28 cellular contexts compared by ENCODE assay signal in the genomic region with DNA sequence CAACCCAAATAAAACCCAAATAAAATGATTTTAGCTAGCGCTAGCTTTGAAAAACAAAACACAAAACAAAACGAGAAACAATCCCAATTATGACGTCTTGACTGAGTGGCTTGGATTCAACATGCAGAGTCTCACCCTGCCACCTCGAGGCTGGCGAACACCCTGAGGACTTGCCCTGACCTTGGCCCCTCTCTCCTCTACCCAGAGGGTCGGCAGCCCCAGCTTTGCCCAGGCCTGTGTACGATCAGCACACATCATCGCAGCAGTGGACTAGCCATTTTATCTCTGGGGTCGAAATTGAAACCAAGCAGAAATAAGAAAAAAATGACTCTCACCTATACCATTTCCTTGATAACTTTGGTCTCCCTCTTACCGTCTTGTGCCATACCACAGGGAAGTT. TPM values are rescaled to one million over a fixed set of nuclear protein-coding genes. Genes with fewer than 3 reads are reported as not detected.
DNase-seq lines count a peak whose midpoint lies in the region; ATAC-seq, FAIRE-seq and TF ChIP-seq lines count a peak whose summit lies in the region.
"Had no signal": no experiment of that assay in that cellular context is flagged by ENCODE, and none has a peak within 500 bp of the region (broad histone marks: within the 10 kb centered on the region; RNA-seq: fewer than 3 reads in every experiment).

No MANE protein-coding gene starts in this region.

- peaks cover 44% of the 10 kb centered on the region for H3K4me1 Mint-ChIP-seq in activated naive CD8-positive, alpha-beta T cell (ENCODE audit: low read depth)
- peaks cover 61% of the 10 kb centered on the region for H3K4me1 Mint-ChIP-seq in activated naive CD8-positive, alpha-beta T cell treated with anti-CD3 and anti-CD28 coated beads, Interleukin-2, amount 50 U/mL, for 24 hours
- H3K4me1 Mint-ChIP-seq in astrocyte (ENCODE audit: low read depth, unreplicated experiment): peaks cover 9% of the 10 kb centered on the region
- H3K4me1 Mint-ChIP-seq in osteocyte (ENCODE audit: unreplicated experiment): peaks cover 17% of the 10 kb centered on the region
- peaks cover 30% of the 10 kb centered on the region for H3K4me1 Mint-ChIP-seq in stimulated activated memory B cell treated with anti-CD40 and anti-IgM and Interleukin-4, amounts not matched to agents 10 μg/mL and 1 μg/mL and 100 μg/mL, for 72 hours

- no peaks in the 10 kb centered on the region for H3K27me3 ChIP-seq in astrocyte (ENCODE audit: insufficient read depth, low read length)
- H3K27me3 ChIP-seq: BE2C, body of pancreas, dorsolateral prefrontal cortex, pancreas, spleen had no signal

- TF ChIP-seq CTCF in HEK293 (tag by site-specific recombination; IDR thresholded peaks at IDR 0.05): no peak
- TF ChIP-seq CTCF in astrocyte (IDR thresholded peaks at IDR 0.05; ENCODE audit: insufficient read depth, low read depth, low read length): no peak
- no peak for TF ChIP-seq CTCF in osteocyte (IDR thresholded peaks at IDR 0.05)

- no peak for ATAC-seq in activated naive CD8-positive, alpha-beta T cell treated with anti-CD3 and anti-CD28 coated beads, Interleukin-2, amount 50 U/mL, for 24 hours
- ATAC-seq in HG03045 (IDR thresholded peaks at IDR 0.05; ENCODE audit: unreplicated experiment): no peak
- ATAC-seq in stimulated activated memory B cell treated with anti-CD40 and anti-IgM and Interleukin-4, amounts not matched to agents 10 μg/mL and 1 μg/mL and 100 μg/mL, for 72 hours: no peak
- ATAC-seq: body of pancreas, pancreas, right cardiac atrium, SK-N-SH treated with all-trans-retinoic acid at 6 μM for 48 hours had no signal

- no peak overlapping the region for H3K9ac ChIP-seq in astrocyte (ENCODE audit: low read length)

- H3K9me3 ChIP-seq in HEK293 (ENCODE audit: control insufficient read depth, insufficient read depth, low read depth, low read length) (no peaks in the 10 kb centered on the region), astrocyte (ENCODE audit: insufficient read depth, low read depth, low read length) (no peaks in the 10 kb centered on the region)
- H3K9me3 ChIP-seq: BE2C, body of pancreas, HAP-1, pancreas, spleen had no signal

- H3K27me3 Mint-ChIP-seq in activated naive CD8-positive, alpha-beta T cell: no peaks in the 10 kb centered on the region
- no peaks in the 10 kb centered on the region for H3K27me3 Mint-ChIP-seq in activated naive CD8-positive, alpha-beta T cell treated with anti-CD3 and anti-CD28 coated beads, Interleukin-2, amount 50 U/mL, for 24 hours
- no peaks in the 10 kb centered on the region for H3K27me3 Mint-ChIP-seq in astrocyte (ENCODE audit: low read depth, unreplicated experiment)
- no peaks in the 10 kb centered on the region for H3K27me3 Mint-ChIP-seq in osteocyte (ENCODE audit: unreplicated experiment)
- no peaks in the 10 kb centered on the region for H3K27me3 Mint-ChIP-seq in stimulated activated memory B cell treated with anti-CD40 and anti-IgM and Interleukin-4, amounts not matched to agents 10 μg/mL and 1 μg/mL and 100 μg/mL, for 72 hours
- H3K27me3 Mint-ChIP-seq: naive B cell had no signal

- no peak overlapping the region for H3K4me2 ChIP-seq in astrocyte (ENCODE audit: low read length)

- H3K9me3 Mint-ChIP-seq in activated naive CD8-positive, alpha-beta T cell (ENCODE audit: low read depth): no peaks in the 10 kb centered on the region
- no peaks in the 10 kb centered on the region for H3K9me3 Mint-ChIP-seq in activated naive CD8-positive, alpha-beta T cell treated with anti-CD3 and anti-CD28 coated beads, Interleukin-2, amount 50 U/mL, for 24 hours
- H3K9me3 Mint-ChIP-seq in astrocyte (ENCODE audit: unreplicated experiment): no peaks in the 10 kb centered on the region
- H3K9me3 Mint-ChIP-seq in osteocyte (ENCODE audit: unreplicated experiment): no peaks in the 10 kb centered on the region
- no peaks in the 10 kb centered on the region for H3K9me3 Mint-ChIP-seq in stimulated activated memory B cell treated with anti-CD40 and anti-IgM and Interleukin-4, amounts not matched to agents 10 μg/mL and 1 μg/mL and 100 μg/mL, for 72 hours
- H3K9me3 Mint-ChIP-seq: mesothelial cell of epicardium, naive B cell had no signal

- H3K36me3 ChIP-seq in HEK293 (ENCODE audit: control insufficient read depth in 2 of 2, insufficient read depth in 1 of 2, low read length in 2 of 2) (peaks cover 71 to 82% of the 10 kb centered on the region in 2 experiments), astrocyte (ENCODE audit: insufficient read depth, low read length) (peaks cover 60% of the 10 kb centered on the region)

- H2AFZ ChIP-seq in astrocyte (ENCODE audit: low read depth, low read length): no peak overlapping the region

- peak overlapping the region; percentile 47 for H3K27ac Mint-ChIP-seq in activated naive CD8-positive, alpha-beta T cell
- no peak overlapping the region for H3K27ac Mint-ChIP-seq in activated naive CD8-positive, alpha-beta T cell treated with anti-CD3 and anti-CD28 coated beads, Interleukin-2, amount 50 U/mL, for 24 hours
- no peak overlapping the region for H3K27ac Mint-ChIP-seq in astrocyte (ENCODE audit: unreplicated experiment)
- peak overlapping the region; percentile 13 for H3K27ac Mint-ChIP-seq in osteocyte (ENCODE audit: unreplicated experiment)
- no peak overlapping the region for H3K27ac Mint-ChIP-seq in stimulated activated memory B cell treated with anti-CD40 and anti-IgM and Interleukin-4, amounts not matched to agents 10 μg/mL and 1 μg/mL and 100 μg/mL, for 72 hours
- H3K27ac Mint-ChIP-seq: mesothelial cell of epicardium had no signal

- peaks cover 10% of the 10 kb centered on the region for H3K36me3 Mint-ChIP-seq in activated naive CD8-positive, alpha-beta T cell
- H3K36me3 Mint-ChIP-seq in activated naive CD8-positive, alpha-beta T cell treated with anti-CD3 and anti-CD28 coated beads, Interleukin-2, amount 50 U/mL, for 24 hours (ENCODE audit: low read depth): peaks cover 78% of the 10 kb centered on the region
- peaks cover 19% of the 10 kb centered on the region for H3K36me3 Mint-ChIP-seq in astrocyte (ENCODE audit: low read depth, unreplicated experiment)
- H3K36me3 Mint-ChIP-seq in osteocyte (ENCODE audit: unreplicated experiment): peaks cover 44% of the 10 kb centered on the region
- peaks cover 57% of the 10 kb centered on the region for H3K36me3 Mint-ChIP-seq in stimulated activated memory B cell treated with anti-CD40 and anti-IgM and Interleukin-4, amounts not matched to agents 10 μg/mL and 1 μg/mL and 100 μg/mL, for 72 hours

- CTCF ChIA-PET in HEK293 (lab: Yijun Ruan, JAX): interaction anchor here (8.7 kb wide), 1 partner anchor 7 kb away, joined by 68 read pairs; the partner anchor contains the start of gene MXRA7

- H3K79me2 ChIP-seq in astrocyte (ENCODE audit: insufficient read depth, low read length): peaks cover 67% of the 10 kb centered on the region

- peaks cover 10% of the 10 kb centered on the region for H3K4me1 ChIP-seq in HEK293 (ENCODE audit: control insufficient read depth, insufficient read depth, low read length)
- peaks cover 22% of the 10 kb centered on the region for H3K4me1 ChIP-seq in astrocyte (ENCODE audit: insufficient read depth, low read length)
- H3K4me1 ChIP-seq: HAP-1 had no signal

- no peak for FAIRE-seq in astrocyte (lab: Jason Lieb, UNC)
- FAIRE-seq: pancreas had no signal

- 0 out of 2 replicates have a peak overlapping the region, but pooled peaks have one; percentile 11 for H3K27ac ChIP-seq in HEK293 (ENCODE audit: extremely low read depth, low read depth, low read length)
- no peak overlapping the region for H3K27ac ChIP-seq in astrocyte (ENCODE audit: low read depth, low read length)
- H3K27ac ChIP-seq: body of pancreas, pancreas had no signal

- H3K4me3 Mint-ChIP-seq in activated naive CD8-positive, alpha-beta T cell: peak overlapping the region; percentile 2
- H3K4me3 Mint-ChIP-seq in activated naive CD8-positive, alpha-beta T cell treated with anti-CD3 and anti-CD28 coated beads, Interleukin-2, amount 50 U/mL, for 24 hours: no peak overlapping the region
- H3K4me3 Mint-ChIP-seq in astrocyte (ENCODE audit: unreplicated experiment) (peak overlapping the region; percentile 46), osteocyte (ENCODE audit: unreplicated experiment) (no peak overlapping the region)
- no peak overlapping the region for H3K4me3 Mint-ChIP-seq in stimulated activated memory B cell treated with anti-CD40 and anti-IgM and Interleukin-4, amounts not matched to agents 10 μg/mL and 1 μg/mL and 100 μg/mL, for 72 hours
- H3K4me3 Mint-ChIP-seq: mesothelial cell of epicardium had no signal

- POLR2A ChIA-PET in HEK293 (lab: Yijun Ruan, JAX): interaction anchor here (0.5 to 0.7 kb wide), 2 partner anchors 13 to 24 kb away, joined by 3 read pairs; no protein-coding TSS in a partner anchor

- DNase-seq in activated naive CD8-positive, alpha-beta T cell treated with anti-CD3 and anti-CD28 coated beads, Interleukin-2, amount 50 U/mL, for 24 hours: no peak
- DNase-seq in astrocyte (ENCODE audit: low read depth): no peak
- no peak for DNase-seq in osteocyte (ENCODE audit: extremely low spot score, unreplicated experiment)
- DNase-seq in NCI-H2029 treated with DMSO at 0.1 percent for 48 hours (lab: John Stamatoyannopoulos, UW): no peak
- DNase-seq: ACHN, BE2C, body of pancreas, cerebellar nuclear complex, DMS79, dorsolateral prefrontal cortex, islet precursor cell, KBM-7, naive B cell, NCI-H1436 treated with DMSO at 0.1 percent for 48 hours, NCI-H446 treated with DMSO at 0.1 percent for 48 hours, NCI-H82, OCI-M1, pancreas, right cardiac atrium, T-helper 2 cell had no signal

- H4K20me1 ChIP-seq in astrocyte (ENCODE audit: insufficient read depth, low read length): peaks cover 66% of the 10 kb centered on the region

- H3K4me3 ChIP-seq in HEK293 (ENCODE audit: low read depth, low read length): no peak overlapping the region
- no peak overlapping the region for H3K4me3 ChIP-seq in astrocyte (ENCODE audit: insufficient read depth, low read depth, low read length)
- H3K4me3 ChIP-seq: body of pancreas, HAP-1, pancreas, spleen had no signal

TF ChIP-seq in HEK293, 187 proteins besides CTCF, POLR2A, EP300 and RAD21 (continues in another document):
- TF ChIP-seq YY2 (tag by site-specific recombination; IDR thresholded peaks at IDR 0.05): no peak
- TF ChIP-seq OSR2 (tag by site-specific recombination; IDR thresholded peaks at IDR 0.05): no peak

RNA-seq across cellular contexts. Expression of gene JMJD6, which starts 4.9 kb away (rescaled TPM):
- total RNA-seq in astrocyte (45.5 and 47.2 TPM in 2 replicates), osteocyte (16.8 and 22.7 TPM in 2 replicates)

RNA-seq across cellular contexts. Expression of gene METTL23, which starts 5.2 kb away (rescaled TPM):
- 24.3 and 26.0 TPM in 2 replicates for total RNA-seq in astrocyte
- total RNA-seq in osteocyte: 35.7 and 36.3 TPM in 2 replicates

RNA-seq across cellular contexts. Expression of gene MXRA7, which starts 10.7 kb away (rescaled TPM):
- total RNA-seq in astrocyte (177 and 179 TPM in 2 replicates), osteocyte (183 and 187 TPM in 2 replicates)

RNA-seq across cellular contexts. Expression of gene SRSF2, which starts 15.7 kb away (rescaled TPM):
- total RNA-seq in astrocyte: 143 and 176 TPM in 2 replicates
- total RNA-seq in osteocyte: 137 and 145 TPM in 2 replicates

RNA-seq across cellular contexts. Expression of gene MFSD11, which starts 16.5 kb away (rescaled TPM):
- total RNA-seq in astrocyte (20.1 and 20.9 TPM in 2 replicates), osteocyte (33.0 and 34.7 TPM in 2 replicates)

Comparison
In these comparisons a context has a peak if more than half of its experiments do, and no peak if none do; other contexts are left out.
1. H3K27ac Mint-ChIP-seq: peak in activated naive CD8-positive, alpha-beta T cell (single experiment) and osteocyte (single experiment); none in activated naive CD8-positive, alpha-beta T cell treated with anti-CD3 and anti-CD28 coated beads, Interleukin-2, amount 50 U/mL, for 24 hours (single experiment), astrocyte (single experiment) and stimulated activated memory B cell treated with anti-CD40 and anti-IgM and Interleukin-4, amounts not matched to agents 10 μg/mL and 1 μg/mL and 100 μg/mL, for 72 hours (single experiment).
2. H3K4me3 Mint-ChIP-seq: peak in activated naive CD8-positive, alpha-beta T cell (single experiment) and astrocyte (single experiment); none in activated naive CD8-positive, alpha-beta T cell treated with anti-CD3 and anti-CD28 coated beads, Interleukin-2, amount 50 U/mL, for 24 hours (single experiment), osteocyte (single experiment) and stimulated activated memory B cell treated with anti-CD40 and anti-IgM and Interleukin-4, amounts not matched to agents 10 μg/mL and 1 μg/mL and 100 μg/mL, for 72 hours (single experiment).